In the genomic region with DNA sequence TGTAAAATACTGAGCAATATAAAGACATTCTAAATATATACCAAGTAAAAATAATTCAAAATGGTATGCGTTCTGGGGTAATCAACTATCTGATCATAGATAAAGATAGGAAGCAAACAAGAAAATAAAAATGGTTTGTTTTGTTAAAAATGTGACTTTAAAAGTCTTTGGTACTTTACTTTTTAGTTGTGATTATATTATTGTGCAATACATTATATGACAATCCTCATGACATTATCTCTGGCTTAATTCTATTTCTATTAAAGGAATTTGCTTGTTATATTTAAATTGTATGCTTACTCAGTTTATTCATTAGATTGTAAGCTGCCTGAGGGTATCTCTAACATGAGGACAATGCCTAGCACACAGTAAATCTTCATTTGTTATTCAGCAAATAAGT, we compare ENCODE assay signal across 4 cellular contexts.
TF ChIP-seq lines count a peak whose summit lies in the region.

No MANE protein-coding gene starts in this region.

TF ChIP-seq in HepG2, 621 proteins besides CTCF, POLR2A, EP300 and RAD21:
- TF ChIP-seq CEBPB (IDR thresholded peaks at IDR 0.05; ENCODE audit: borderline replicate concordance, low read depth, low read length): peak; percentile 50; the same call in 1 of the 2 replicates
- no peak for TF ChIP-seq KLF11 (CRISPR knock-in tag; IDR thresholded peaks at IDR 0.05)

TF ChIP-seq in IMR-90, 13 proteins besides CTCF, POLR2A, EP300 and RAD21:
- TF ChIP-seq MXI1 (IDR thresholded peaks at IDR 0.05; ENCODE audit: borderline replicate concordance, low read depth, low read length) (no peak), CEBPB (IDR thresholded peaks at IDR 0.05; ENCODE audit: low read depth, low read length) (peak; percentile 58)

TF ChIP-seq in K562, 482 proteins besides CTCF, POLR2A, EP300 and RAD21:
- TF ChIP-seq, protein P1, sequence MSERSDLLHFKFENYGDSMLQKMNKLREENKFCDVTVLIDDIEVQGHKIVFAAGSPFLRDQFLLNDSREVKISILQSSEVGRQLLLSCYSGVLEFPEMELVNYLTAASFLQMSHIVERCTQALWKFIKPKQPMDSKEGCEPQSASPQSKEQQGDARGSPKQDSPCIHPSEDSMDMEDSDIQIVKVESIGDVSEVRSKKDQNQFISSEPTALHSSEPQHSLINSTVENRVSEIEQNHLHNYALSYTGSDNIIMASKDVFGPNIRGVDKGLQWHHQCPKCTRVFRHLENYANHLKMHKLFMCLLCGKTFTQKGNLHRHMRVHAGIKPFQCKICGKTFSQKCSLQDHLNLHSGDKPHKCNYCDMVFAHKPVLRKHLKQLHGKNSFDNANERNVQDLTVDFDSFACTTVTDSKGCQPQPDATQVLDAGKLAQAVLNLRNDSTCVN (CRISPR knock-in tag; IDR thresholded peaks at IDR 0.05): no peak
- TF ChIP-seq CEBPB (tag; IDR thresholded peaks at IDR 0.05) (peak; percentile 70), PPARD (CRISPR knock-in tag; IDR thresholded peaks at IDR 0.05) (no peak), GTF2F1 (IDR thresholded peaks at IDR 0.05; ENCODE audit: low read depth, low read length) (no peak), CEBPG (CRISPR knock-in tag; IDR thresholded peaks at IDR 0.05) (no peak), CEBPG (tag; conservative IDR thresholded peaks at IDR 0.05 in 1 of 2, IDR thresholded peaks at IDR 0.05 in 1 of 2) (peak in 1 of 2 experiments; percentile 87; a peak in 2 of 4 replicates)

TF ChIP-seq in H1, 55 proteins besides CTCF, POLR2A, EP300 and RAD21:
- no peak for TF ChIP-seq SP4 (IDR thresholded peaks at IDR 0.05; ENCODE audit: low read length)
- peak; percentile 16; the same call in 1 of the 2 replicates for TF ChIP-seq CEBPB (IDR thresholded peaks at IDR 0.05; ENCODE audit: low read depth, low read length)
- no peak for TF ChIP-seq RFX5 (IDR thresholded peaks at IDR 0.05; ENCODE audit: borderline replicate concordance, low read depth, low read length)
- TF ChIP-seq YY1 (IDR thresholded peaks at IDR 0.05; ENCODE audit: low read depth, low read length): no peak
- no peak for TF ChIP-seq SAP30 (IDR thresholded peaks at IDR 0.05; ENCODE audit: insufficient read depth, insufficient replicate concordance, low read length)
- TF ChIP-seq CBX5 (IDR thresholded peaks at IDR 0.05; ENCODE audit: low read depth, low read length): no peak
TF ChIP-seq in H1: peak in this region for 1.
